In genomic region chr17:27559996-27560481, GRCh38 we compare ENCODE assay signal across 8 cellular contexts.
DNase-seq lines count a peak whose midpoint lies in the region; ATAC-seq and TF ChIP-seq lines count a peak whose summit lies in the region.

No MANE protein-coding gene starts in this region.

- POLR2A ChIA-PET in activated CD4-positive, alpha-beta memory T cell treated with anti-CD3 and anti-CD28 coated beads, Interleukin-2, amount 10 ng/mL, durations not matched to agents 7 days and 5 days (lab: Charles Lee) = interaction anchor here (0.7 to 1.4 kb wide), 3 partner anchors 11 to 15 kb away, joined by 3 to 7 read pairs (median 3); no protein-coding TSS in a partner anchor

- H3K4me1 ChIP-seq in mucosa of stomach (ENCODE audit: control insufficient read depth, insufficient read depth, low read length) (peaks cover 20% of the 10 kb centered on the region), testis (no peaks in the 10 kb centered on the region)

- no peak for TF ChIP-seq POLR2A in testis (IDR thresholded peaks at IDR 0.05)

- H3K27me3 ChIP-seq in mucosa of stomach (ENCODE audit: control insufficient read depth, insufficient read depth, low read length) (no peaks in the 10 kb centered on the region), testis (no peaks in the 10 kb centered on the region)

- peak; percentile 73 for DNase-seq in ACHN
- DNase-seq in NCI-H1105 treated with DMSO at 0.1 percent for 48 hours (lab: John Stamatoyannopoulos, UW) = peak; percentile 46
- DNase-seq in dermis microvascular lymphatic vessel endothelial cell (ENCODE audit: low read depth in 2 of 2) = peak; percentile 65 to 92
- DNase-seq in testis = no peak
- DNase-seq in activated CD4-positive, alpha-beta memory T cell treated with anti-CD3 and anti-CD28 coated beads, Interleukin-2, amount 10 ng/mL, durations not matched to agents 7 days and 5 days = no peak
- DNase-seq in NCI-H2107 treated with DMSO at 0.1 percent for 48 hours (lab: John Stamatoyannopoulos, UW; ENCODE audit: unreplicated experiment) = no peak

- no peak overlapping the region for H3K27ac ChIP-seq in testis

- CTCF ChIA-PET in activated CD4-positive, alpha-beta memory T cell treated with anti-CD3 and anti-CD28 coated beads, Interleukin-2, amount 10 ng/mL, durations not matched to agents 7 days and 5 days (lab: Charles Lee) = interaction anchor here (1.0 kb wide), 1 partner anchor 40 kb away, joined by 3 read pairs; no protein-coding TSS in a partner anchor

- H3K36me3 Mint-ChIP-seq in activated CD4-positive, alpha-beta memory T cell treated with anti-CD3 and anti-CD28 coated beads, Interleukin-2, amount 10 ng/mL, durations not matched to agents 7 days and 5 days (ENCODE audit: low read depth) = peaks cover 35% of the 10 kb centered on the region

- in situ Hi-C loops in ACHN (cut with HindIII; ENCODE audit: low pct_ligation_motif_present, low pct_unique_long_range_greater_than_20kb, low sequenced_read_pairs) = loop anchor here (25.0 kb wide), 1 partner anchor 223 kb away; no protein-coding TSS in a partner anchor

- TF ChIP-seq CTCF in testis (IDR thresholded peaks at IDR 0.05) = no peak

- H3K27me3 Mint-ChIP-seq in activated CD4-positive, alpha-beta memory T cell treated with anti-CD3 and anti-CD28 coated beads, Interleukin-2, amount 10 ng/mL, durations not matched to agents 7 days and 5 days = no peaks in the 10 kb centered on the region

- H3K9me3 ChIP-seq in mucosa of stomach (ENCODE audit: control insufficient read depth, low read length) (no peaks in the 10 kb centered on the region), testis (no peaks in the 10 kb centered on the region)

- no peak overlapping the region for H3K4me3 Mint-ChIP-seq in activated CD4-positive, alpha-beta memory T cell treated with anti-CD3 and anti-CD28 coated beads, Interleukin-2, amount 10 ng/mL, durations not matched to agents 7 days and 5 days

- peak overlapping the region; percentile 54 for H3K9ac ChIP-seq in mucosa of stomach (ENCODE audit: low read length)

- H3K4me1 Mint-ChIP-seq in activated CD4-positive, alpha-beta memory T cell treated with anti-CD3 and anti-CD28 coated beads, Interleukin-2, amount 10 ng/mL, durations not matched to agents 7 days and 5 days = peaks cover 25% of the 10 kb centered on the region

- H3K36me3 ChIP-seq in mucosa of stomach (ENCODE audit: control insufficient read depth, insufficient read depth, low read length) (no peaks in the 10 kb centered on the region), testis (ENCODE audit: low read depth, missing control alignments) (no peaks in the 10 kb centered on the region)

- no peaks in the 10 kb centered on the region for H3K9me3 Mint-ChIP-seq in activated CD4-positive, alpha-beta memory T cell treated with anti-CD3 and anti-CD28 coated beads, Interleukin-2, amount 10 ng/mL, durations not matched to agents 7 days and 5 days

- no peak overlapping the region for H3K27ac Mint-ChIP-seq in activated CD4-positive, alpha-beta memory T cell treated with anti-CD3 and anti-CD28 coated beads, Interleukin-2, amount 10 ng/mL, durations not matched to agents 7 days and 5 days

- H3K4me3 ChIP-seq in mucosa of stomach (ENCODE audit: low read length) (peak overlapping the region; percentile 22), testis (no peak overlapping the region)

- ATAC-seq in GM19328 (IDR thresholded peaks at IDR 0.05; ENCODE audit: unreplicated experiment) = no peak

- 32 to 37% methylated on average over 11 of the region's 11 CpGs for WGBS in testis, 2 donors

- intact Hi-C loops in testis (cut with DNase I; ENCODE audit: low total_unique reads) = loop anchor here (10.0 kb wide), 1 partner anchor 55 kb away; no protein-coding TSS in a partner anchor

Comparison
In these comparisons a context has a peak if more than half of its experiments do, and no peak if none do; other contexts are left out.
1. DNase-seq: peak in ACHN (single experiment), NCI-H1105 treated with DMSO at 0.1 percent for 48 hours (single experiment) and dermis microvascular lymphatic vessel endothelial cell (2 of 2); none in testis (single experiment), activated CD4-positive, alpha-beta memory T cell treated with anti-CD3 and anti-CD28 coated beads, Interleukin-2, amount 10 ng/mL, durations not matched to agents 7 days and 5 days (single experiment) and NCI-H2107 treated with DMSO at 0.1 percent for 48 hours (single experiment).